8 cellular contexts compared by ENCODE assay signal in the genomic region with DNA sequence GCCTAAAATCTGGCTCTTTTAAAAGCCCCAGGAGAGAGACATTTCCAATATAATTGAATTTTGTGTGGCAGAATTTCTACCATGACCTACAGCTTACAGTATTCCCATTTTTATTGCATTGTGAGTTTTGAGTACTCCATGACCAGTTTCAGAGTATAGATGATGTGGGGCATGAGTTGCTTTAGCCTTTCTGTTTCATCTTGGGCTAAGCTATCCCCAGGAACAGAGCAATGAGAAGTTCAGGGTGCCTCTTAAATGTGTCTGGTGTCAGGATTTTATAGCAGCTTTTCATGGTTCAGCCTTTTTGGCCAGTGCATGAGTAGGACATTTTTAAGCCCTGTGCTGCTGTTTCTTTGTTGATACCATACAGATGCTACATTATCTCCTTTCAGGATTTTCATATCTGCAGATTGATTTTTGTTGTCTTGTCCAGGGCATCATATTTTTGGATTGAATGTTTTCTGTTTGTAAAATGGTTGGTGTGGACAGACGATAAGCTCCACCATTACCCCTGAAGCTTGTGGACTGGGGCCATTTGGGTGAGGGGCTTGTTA. TPM values are rescaled to one million over a fixed set of nuclear protein-coding genes. Genes with fewer than 3 reads are reported as not detected.
DNase-seq lines count a peak whose midpoint lies in the region; ATAC-seq and TF ChIP-seq lines count a peak whose summit lies in the region.

No MANE protein-coding gene starts in this region.

- H3K4me1 Mint-ChIP-seq in Caco-2 (ENCODE audit: low read depth, unreplicated experiment): peaks cover 22% of the 10 kb centered on the region

- peaks cover 73% of the 10 kb centered on the region for H3K79me2 ChIP-seq in Loucy (ENCODE audit: insufficient read depth, low read length)

- H3K27ac ChIP-seq in BLaER1: 0 out of 2 replicates have a peak overlapping the region, but pooled peaks have one; percentile 11
- H3K27ac ChIP-seq in cingulate gyrus (ENCODE audit: low read depth, low read length): peak overlapping the region; percentile 87
- peak overlapping the region; percentile 99 for H3K27ac ChIP-seq in neutrophil

- BruUV-seq in Caco-2 (replicated peaks; lab: Mats Ljungman, UMichigan): no TSS peak

- no peak overlapping the region; the same call in 1 of the 2 replicates for H3K9ac ChIP-seq in BLaER1
- peak overlapping the region; percentile 93 for H3K9ac ChIP-seq in Loucy (ENCODE audit: low read depth, low read length, poor library complexity, severe bottlenecking)

- H3K36me3 Mint-ChIP-seq in Caco-2 (ENCODE audit: insufficient read depth, unreplicated experiment): peaks cover 8% of the 10 kb centered on the region

- H3K27me3 ChIP-seq in BLaER1 (no peaks in the 10 kb centered on the region), Loucy (ENCODE audit: insufficient read depth, low read length, poor library complexity, severe bottlenecking) (no peaks in the 10 kb centered on the region), neutrophil (no peaks in the 10 kb centered on the region), Caco-2 (replicated peaks; ENCODE audit: control insufficient read depth, insufficient read depth, low read length) (no peaks in the 10 kb centered on the region)

- peak overlapping the region; percentile 52 for H2AFZ ChIP-seq in Loucy (ENCODE audit: low read length)

- H3K4me2 ChIP-seq in BLaER1 (peak overlapping the region; percentile 94), Loucy (ENCODE audit: low read depth, low read length, poor library complexity, severe bottlenecking) (peak overlapping the region; percentile 99)

- peaks cover 44% of the 10 kb centered on the region for H3K4me1 ChIP-seq in BLaER1
- H3K4me1 ChIP-seq in Loucy (ENCODE audit: insufficient read depth, low read length, poor library complexity, severe bottlenecking): peaks cover 56% of the 10 kb centered on the region
- peaks cover 79 to 84% of the 10 kb centered on the region in 2 experiments for H3K4me1 ChIP-seq in neutrophil (ENCODE audit: control insufficient read depth in 1 of 2, insufficient read depth in 1 of 2, low read depth in 1 of 2, low read length in 1 of 2)
- H3K4me1 ChIP-seq in Caco-2: peaks cover 18% of the 10 kb centered on the region

- H3K9me2 ChIP-seq in Loucy (replicated peaks; ENCODE audit: low read depth, low read length): no peaks in the 10 kb centered on the region

- H3K9me3 Mint-ChIP-seq in Caco-2 (ENCODE audit: unreplicated experiment): no peaks in the 10 kb centered on the region

- DNase-seq in Caco-2 (no peak), NCI-H748 treated with DMSO at 0.1 percent for 48 hours (lab: John Stamatoyannopoulos, UW) (no peak), NCI-H2171 treated with DMSO at 0.1 percent for 48 hours (lab: John Stamatoyannopoulos, UW) (no peak)

- no peak overlapping the region for H3K27ac Mint-ChIP-seq in Caco-2 (ENCODE audit: unreplicated experiment)

- CTCF ChIA-PET in Caco-2 (lab: Charles Lee): interaction anchor here (1.2 kb wide), 1 partner anchor 73 kb away, joined by 3 read pairs; no protein-coding TSS in a partner anchor

- peaks cover 24% of the 10 kb centered on the region; the same call in 1 of the 2 replicates for H4K20me1 ChIP-seq in BLaER1
- H4K20me1 ChIP-seq in Loucy (ENCODE audit: insufficient read depth, low read length, poor library complexity, severe bottlenecking): no peaks in the 10 kb centered on the region

- intact Hi-C loops in Caco-2 (cut with micrococcal nuclease; ENCODE audit: unreplicated experiment): no loop called here

- TF ChIP-seq CTCF in Loucy (conservative IDR thresholded peaks at IDR 0.05; ENCODE audit: low read length): no peak
- TF ChIP-seq CTCF in neutrophil (IDR thresholded peaks at IDR 0.05): no peak
- TF ChIP-seq CTCF in Caco-2 (IDR thresholded peaks at IDR 0.05; ENCODE audit: insufficient read depth in 1 of 2, low read depth in 1 of 2, low read length in 1 of 2, severe bottlenecking in 1 of 2, unreplicated experiment in 1 of 2): no peak

- H3K36me3 ChIP-seq in BLaER1: peaks cover 32% of the 10 kb centered on the region
- no peaks in the 10 kb centered on the region for H3K36me3 ChIP-seq in Loucy (ENCODE audit: insufficient read depth, low read length)
- H3K36me3 ChIP-seq in neutrophil: peaks cover 2% of the 10 kb centered on the region
- no peaks in the 10 kb centered on the region for H3K36me3 ChIP-seq in Caco-2 (ENCODE audit: control insufficient read depth, insufficient read depth, low read length)

- no peak for ATAC-seq in HG02970 (IDR thresholded peaks at IDR 0.05; ENCODE audit: low FRiP score, unreplicated experiment)

- no peak overlapping the region for H3K4me3 Mint-ChIP-seq in Caco-2 (ENCODE audit: unreplicated experiment)

- no peak overlapping the region for H3K4me3 ChIP-seq in BLaER1
- peak overlapping the region; percentile 80 for H3K4me3 ChIP-seq in Loucy (ENCODE audit: low read length, poor library complexity, severe bottlenecking)
- H3K4me3 ChIP-seq in neutrophil (ENCODE audit: low read depth in 1 of 2, low read length in 1 of 2): peak overlapping the region; percentile 94 to 95
- no peak overlapping the region for H3K4me3 ChIP-seq in Caco-2 (ENCODE audit: low read depth, low read length)

- no peaks in the 10 kb centered on the region for H3F3A ChIP-seq in Loucy (ENCODE audit: low read depth)

- H3K9me3 ChIP-seq in BLaER1 (no peaks in the 10 kb centered on the region), Loucy (ENCODE audit: insufficient read depth, low read depth, low read length) (no peaks in the 10 kb centered on the region), neutrophil (no peaks in the 10 kb centered on the region), Caco-2 (no peaks in the 10 kb centered on the region; the same call in 1 of the 2 replicates)

- POLR2A ChIA-PET in Caco-2 (lab: Charles Lee): no interaction called here

- no peaks in the 10 kb centered on the region for H3K27me3 Mint-ChIP-seq in Caco-2 (ENCODE audit: insufficient read depth, unreplicated experiment)

RNA-seq across cellular contexts. Expression of gene ABHD2, which starts 3.5 kb away (rescaled TPM):
- 56.4 and 63.0 TPM in 2 replicates for total RNA-seq in Caco-2 (2022)

Comparison
In these comparisons a context has a peak if more than half of its experiments do, and no peak if none do; other contexts are left out.
1. H3K27ac ChIP-seq: peak in every context shown above with its lines; median percentile 99 in neutrophil; 87 in cingulate gyrus; 11 in BLaER1.
2. H3K4me3 ChIP-seq: peak in Loucy (single experiment) and neutrophil (2 of 2); none in BLaER1 (single experiment) and Caco-2 (single experiment).